Comparison of ENCODE assay signal across 10 cellular contexts in the genomic region with DNA sequence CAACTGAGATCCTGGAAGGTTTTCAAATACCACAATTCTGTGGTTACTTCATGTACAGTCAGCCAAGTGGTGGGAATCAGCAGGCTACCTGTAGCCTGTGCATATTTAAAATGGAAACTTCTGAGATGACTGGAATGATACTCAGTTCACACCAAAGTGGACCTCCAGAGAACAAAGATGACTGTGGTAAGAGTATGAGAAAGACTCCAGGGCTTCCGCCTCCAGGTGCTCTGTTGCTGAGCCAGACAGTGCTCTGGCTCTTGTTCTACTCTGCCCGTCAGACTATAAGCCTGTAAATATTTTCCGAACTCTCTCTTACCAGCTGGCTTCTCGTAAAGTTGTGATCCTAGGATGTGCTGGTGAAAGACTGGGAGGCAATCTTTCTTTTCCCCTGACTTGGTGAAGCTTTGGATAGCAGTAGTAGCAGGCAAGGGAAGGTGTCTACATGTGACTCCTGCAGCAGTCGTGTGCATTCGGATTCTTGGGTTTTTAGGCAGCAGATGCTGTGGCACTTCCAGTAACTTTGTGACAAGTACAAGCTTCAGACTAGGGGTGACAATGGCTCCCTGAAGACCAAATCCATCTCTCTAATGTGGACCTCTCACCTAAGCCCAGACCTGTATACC. TPM values are rescaled to one million over a fixed set of nuclear protein-coding genes. Genes with fewer than 3 reads are reported as not detected.
DNase-seq lines count a peak whose midpoint lies in the region; ATAC-seq, FAIRE-seq and TF ChIP-seq lines count a peak whose summit lies in the region.
"Had no signal": no experiment of that assay in that cellular context is flagged by ENCODE, and none has a peak within 500 bp of the region (broad histone marks: within the 10 kb centered on the region; RNA-seq: fewer than 3 reads in every experiment).

No MANE protein-coding gene starts in this region.

- CTCF ChIA-PET in activated CD4-positive, alpha-beta memory T cell treated with anti-CD3 and anti-CD28 coated beads for 36 hours (lab: Charles Lee): interaction anchor here (0.6 to 4.9 kb wide), 9 partner anchors 12 to 223 kb away, joined by 3 to 34 read pairs (median 3); partner anchors contain the start of gene ST3GAL5
- CTCF ChIA-PET in activated CD4-positive, alpha-beta memory T cell treated with anti-CD3 and anti-CD28 coated beads, Interleukin-2, amount 10 ng/mL, durations not matched to agents 7 days and 5 days (lab: Charles Lee): interaction anchor here (1.0 to 4.1 kb wide), 5 partner anchors 21 to 214 kb away, joined by 3 to 12 read pairs (median 4); no protein-coding TSS in a partner anchor

- DNase-seq in activated CD4-positive, alpha-beta memory T cell treated with anti-CD3 and anti-CD28 coated beads for 36 hours: peak; percentile 71
- DNase-seq in activated CD4-positive, alpha-beta memory T cell treated with anti-CD3 and anti-CD28 coated beads, Interleukin-2, amount 10 ng/mL, durations not matched to agents 7 days and 5 days: no peak
- peak; percentile 28 for DNase-seq in LHCN-M2 (ENCODE audit: low read depth)
- DNase-seq in omental fat pad (ENCODE audit: low spot score): no peak
- DNase-seq in frontal cortex (ENCODE audit: low spot score in 2 of 2): no peak
- no peak for DNase-seq in NCI-H69 (lab: John Stamatoyannopoulos, UW)
- DNase-seq: body of pancreas had no signal

- H3K27me3 Mint-ChIP-seq in activated CD4-positive, alpha-beta memory T cell treated with anti-CD3 and anti-CD28 coated beads for 36 hours: no peaks in the 10 kb centered on the region
- no peaks in the 10 kb centered on the region for H3K27me3 Mint-ChIP-seq in activated CD4-positive, alpha-beta memory T cell treated with anti-CD3 and anti-CD28 coated beads, Interleukin-2, amount 10 ng/mL, durations not matched to agents 7 days and 5 days

- no peak overlapping the region for H3K4me3 Mint-ChIP-seq in activated CD4-positive, alpha-beta memory T cell treated with anti-CD3 and anti-CD28 coated beads for 36 hours
- no peak overlapping the region for H3K4me3 Mint-ChIP-seq in activated CD4-positive, alpha-beta memory T cell treated with anti-CD3 and anti-CD28 coated beads, Interleukin-2, amount 10 ng/mL, durations not matched to agents 7 days and 5 days

- intact Hi-C loops in activated CD4-positive, alpha-beta memory T cell treated with anti-CD3 and anti-CD28 coated beads for 36 hours (cut with micrococcal nuclease): loop anchor here (1.0 to 2.0 kb wide), 3 partner anchors 15 to 35 kb away; no protein-coding TSS in a partner anchor

- POLR2A ChIA-PET in activated CD4-positive, alpha-beta memory T cell treated with anti-CD3 and anti-CD28 coated beads for 36 hours (lab: Charles Lee): interaction anchor here (1.8 kb wide), 1 partner anchor 21 kb away, joined by 7 read pairs; no protein-coding TSS in a partner anchor
- POLR2A ChIA-PET in activated CD4-positive, alpha-beta memory T cell treated with anti-CD3 and anti-CD28 coated beads, Interleukin-2, amount 10 ng/mL, durations not matched to agents 7 days and 5 days (lab: Charles Lee): interaction anchor here (0.9 to 7.5 kb wide), 7 partner anchors 13 to 327 kb away, joined by 3 to 70 read pairs (median 4); partner anchors contain the start of genes MAT2A and ST3GAL5

- H3K4me1 Mint-ChIP-seq in activated CD4-positive, alpha-beta memory T cell treated with anti-CD3 and anti-CD28 coated beads for 36 hours (ENCODE audit: low read depth): peaks cover 60% of the 10 kb centered on the region
- peaks cover 64% of the 10 kb centered on the region for H3K4me1 Mint-ChIP-seq in activated CD4-positive, alpha-beta memory T cell treated with anti-CD3 and anti-CD28 coated beads, Interleukin-2, amount 10 ng/mL, durations not matched to agents 7 days and 5 days

- TF ChIP-seq CTCF in omental fat pad (IDR thresholded peaks at IDR 0.05): no peak

- peaks cover 1% of the 10 kb centered on the region for H3K36me3 Mint-ChIP-seq in activated CD4-positive, alpha-beta memory T cell treated with anti-CD3 and anti-CD28 coated beads for 36 hours
- H3K36me3 Mint-ChIP-seq in activated CD4-positive, alpha-beta memory T cell treated with anti-CD3 and anti-CD28 coated beads, Interleukin-2, amount 10 ng/mL, durations not matched to agents 7 days and 5 days (ENCODE audit: low read depth): peaks cover 64% of the 10 kb centered on the region

- H3K27ac Mint-ChIP-seq in activated CD4-positive, alpha-beta memory T cell treated with anti-CD3 and anti-CD28 coated beads for 36 hours: no peak overlapping the region
- no peak overlapping the region for H3K27ac Mint-ChIP-seq in activated CD4-positive, alpha-beta memory T cell treated with anti-CD3 and anti-CD28 coated beads, Interleukin-2, amount 10 ng/mL, durations not matched to agents 7 days and 5 days

- no peaks in the 10 kb centered on the region for H3K9me3 Mint-ChIP-seq in activated CD4-positive, alpha-beta memory T cell treated with anti-CD3 and anti-CD28 coated beads for 36 hours
- H3K9me3 Mint-ChIP-seq in activated CD4-positive, alpha-beta memory T cell treated with anti-CD3 and anti-CD28 coated beads, Interleukin-2, amount 10 ng/mL, durations not matched to agents 7 days and 5 days: no peaks in the 10 kb centered on the region

- FAIRE-seq in frontal cortex (lab: Jason Lieb, UNC): no peak

- ATAC-seq in GM21825 (IDR thresholded peaks at IDR 0.05; ENCODE audit: unreplicated experiment) (peak; percentile 64), omental fat pad (ENCODE audit: low FRiP score) (peak; percentile 70), HG03095 (IDR thresholded peaks at IDR 0.05; ENCODE audit: unreplicated experiment) (no peak)
- ATAC-seq: body of pancreas, Panc1 had no signal

RNA-seq across cellular contexts. Expression of gene ST3GAL5, which starts 23.1 kb away (rescaled TPM):
- 10 to 100 TPM in 1 of 2 experiments, 1 to 10 TPM in 1; 9.6 to 11.5 TPM for total RNA-seq in activated CD4-positive, alpha-beta memory T cell treated with anti-CD3 and anti-CD28 coated beads for 36 hours
- 10 to 100 TPM; 58.3 to 67.1 TPM for total RNA-seq in activated CD4-positive, alpha-beta memory T cell treated with anti-CD3 and anti-CD28 coated beads, Interleukin-2, amount 10 ng/mL, durations not matched to agents 7 days and 5 days
- total RNA-seq in LHCN-M2 (2014; rRNA removed): 34.4 and 55.0 TPM in 2 replicates
- 13.2 TPM for polyA plus RNA-seq in LHCN-M2 (2012)
- 10 to 100 TPM; 41.7 to 89.5 (median 59.4) TPM for total RNA-seq in omental fat pad
- 44.4 TPM for total RNA-seq in frontal cortex

Comparison
In these comparisons a context has a peak if more than half of its experiments do, and no peak if none do; other contexts are left out.
1. DNase-seq: peak in activated CD4-positive, alpha-beta memory T cell treated with anti-CD3 and anti-CD28 coated beads for 36 hours (single experiment) and LHCN-M2 (single experiment); none in activated CD4-positive, alpha-beta memory T cell treated with anti-CD3 and anti-CD28 coated beads, Interleukin-2, amount 10 ng/mL, durations not matched to agents 7 days and 5 days (single experiment), omental fat pad (single experiment), frontal cortex (0 of 2) and NCI-H69 (single experiment).